In the genomic region with DNA sequence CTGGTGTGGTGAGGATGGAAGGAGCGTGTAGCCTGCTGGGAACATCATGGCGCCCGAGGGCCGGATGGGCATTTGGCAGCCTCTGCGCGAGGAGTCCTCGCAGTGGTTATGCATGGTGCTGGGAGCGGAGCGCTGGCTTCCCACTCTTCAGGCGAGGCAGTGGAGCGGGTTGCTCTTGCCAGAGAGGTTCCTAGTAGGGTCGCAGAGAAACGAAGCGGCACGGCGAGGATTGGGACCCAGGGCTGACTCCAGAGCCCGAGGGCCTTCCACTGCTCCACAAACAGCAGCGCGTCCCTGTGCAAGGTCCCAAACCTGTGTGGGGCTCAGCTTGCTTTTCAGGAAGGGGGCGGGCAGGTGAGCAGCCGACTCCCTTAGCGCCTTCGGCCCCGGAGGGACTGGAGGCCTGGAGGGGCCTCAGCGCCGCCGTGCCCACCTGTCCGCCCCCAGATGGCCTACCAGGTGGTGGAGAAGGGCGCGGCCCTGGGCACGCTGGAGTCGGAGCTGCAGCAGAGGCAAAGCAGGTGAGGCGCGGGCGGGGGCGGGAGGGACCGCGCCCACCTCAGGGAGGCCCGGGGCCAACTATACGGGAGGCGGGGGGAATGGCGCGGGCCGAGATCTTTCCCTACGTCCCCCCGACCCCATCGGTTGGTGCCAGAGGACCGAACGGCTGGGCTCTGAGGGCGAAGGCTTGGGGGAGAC, we compare ENCODE assay signal across 1 cellular context.
TF ChIP-seq lines count a peak whose summit lies in the region.

No MANE protein-coding gene starts in this region.

TF ChIP-seq in H1, 55 proteins besides CTCF, POLR2A, EP300 and RAD21:
- 0 out of 2 replicates have a peak, but pooled peaks have one; percentile 20 for TF ChIP-seq CREB1 (IDR thresholded peaks at IDR 0.05)
- no peak for TF ChIP-seq BACH1 (IDR thresholded peaks at IDR 0.05; ENCODE audit: low read length)
TF ChIP-seq in H1: peak in this region for 1.
